Comparison of ENCODE assay signal across 8 cellular contexts in the genomic region with DNA sequence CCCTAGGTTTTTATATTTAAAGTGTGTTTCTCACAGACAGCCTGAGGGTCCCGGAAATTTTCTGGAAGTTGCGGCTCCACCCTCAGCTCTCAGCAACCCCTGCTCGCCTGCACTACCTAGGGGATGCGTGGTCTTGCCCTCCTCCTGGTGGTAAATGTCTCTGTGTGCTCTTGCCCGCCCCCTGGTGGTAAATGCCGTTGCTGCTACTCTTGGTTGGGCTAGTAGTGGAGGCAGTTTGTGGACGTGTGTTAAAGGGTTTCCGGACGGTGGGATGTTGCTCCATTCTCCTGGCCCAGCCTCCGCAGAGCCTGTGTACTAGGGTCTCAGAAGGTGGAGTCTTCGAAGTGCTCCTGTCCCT. TPM values are rescaled to one million over a fixed set of nuclear protein-coding genes. Genes with fewer than 3 reads are reported as not detected.
DNase-seq lines count a peak whose midpoint lies in the region; ATAC-seq and TF ChIP-seq lines count a peak whose summit lies in the region.

No MANE protein-coding gene starts in this region.

- H3K4me3 Mint-ChIP-seq in naive B cell = peak overlapping the region; percentile 44 to 86 (median 77)
- H3K4me3 Mint-ChIP-seq in stimulated activated naive B cell treated with anti-CD40 and anti-IgM and Interleukin-4, amounts not matched to agents 10 μg/mL and 1 μg/mL and 100 μg/mL, for 72 hours = peak overlapping the region; percentile 64 to 74

- ATAC-seq in GM18502 (IDR thresholded peaks at IDR 0.05; ENCODE audit: poor library complexity, unreplicated experiment) (peak; percentile 61), PC-3 (peak; percentile 40), naive B cell (ENCODE audit: low read depth in 2 of 2) (peak; percentile 89 to 92)
- peak; percentile 84 to 88 for ATAC-seq in stimulated activated naive B cell treated with anti-CD40 and anti-IgM and Interleukin-4, amounts not matched to agents 10 μg/mL and 1 μg/mL and 100 μg/mL, for 72 hours (replicated peaks)

- DNase-seq in HUDEP-2 (lab: John Stamatoyannopoulos, UW; ENCODE audit: unreplicated experiment in 76 of 76) (peak in 66 of 76 experiments; percentile 12 to 82 (median 57)), PC-3 (peak; percentile 79), activated T-cell treated with anti-CD3 and anti-CD28 coated beads for 24 hours (ENCODE audit: low read depth) (peak; percentile 76), esophagus muscularis mucosa (ENCODE audit: extremely low spot score) (peak; percentile 99), naive B cell (peak; percentile 73)
- DNase-seq in stimulated activated naive B cell treated with anti-CD40 and anti-IgM and Interleukin-4, amounts not matched to agents 10 μg/mL and 1 μg/mL and 100 μg/mL, for 72 hours = peak; percentile 63

- 0% methylated on average over 5 of the region's 11 CpGs for WGBS in esophagus muscularis mucosa

- H4K20me1 ChIP-seq in PC-3 (ENCODE audit: low read length) = no peaks in the 10 kb centered on the region

- TF ChIP-seq POLR2A in esophagus muscularis mucosa (IDR thresholded peaks at IDR 0.05; ENCODE audit: low read depth) = no peak

- no peak overlapping the region for H3K4me3 ChIP-seq in PC-3 (ENCODE audit: low read length)
- no peak overlapping the region for H3K4me3 ChIP-seq in esophagus muscularis mucosa

- TF ChIP-seq EP300 in esophagus muscularis mucosa (IDR thresholded peaks at IDR 0.05) = no peak

- H3K9me3 Mint-ChIP-seq in naive B cell = no peaks in the 10 kb centered on the region
- no peaks in the 10 kb centered on the region for H3K9me3 Mint-ChIP-seq in stimulated activated naive B cell treated with anti-CD40 and anti-IgM and Interleukin-4, amounts not matched to agents 10 μg/mL and 1 μg/mL and 100 μg/mL, for 72 hours

- H3K27me3 ChIP-seq in PC-3 (ENCODE audit: low read length) (no peaks in the 10 kb centered on the region), esophagus muscularis mucosa (no peaks in the 10 kb centered on the region)

- H3K27ac ChIP-seq in 22Rv1 = no peak overlapping the region
- H3K27ac ChIP-seq in PC-3 (ENCODE audit: low read length) = 0 out of 2 replicates have a peak overlapping the region, but pooled peaks have one; percentile 53
- no peak overlapping the region for H3K27ac ChIP-seq in esophagus muscularis mucosa (replicated peaks in 1 of 4)

- no peak overlapping the region for H3K9ac ChIP-seq in PC-3 (ENCODE audit: low read length)

- intact Hi-C loops in PC-3 (cut with micrococcal nuclease) (loop anchor here (2.0 kb wide), 1 partner anchor 90 kb away; no protein-coding TSS in a partner anchor), esophagus muscularis mucosa (cut with DNase I) (loop anchor here (1.0 kb wide), 1 partner anchor 13 kb away; no protein-coding TSS in a partner anchor)

- H3K4me1 ChIP-seq in PC-3 (ENCODE audit: insufficient read depth, low read length) (peaks cover 46% of the 10 kb centered on the region), esophagus muscularis mucosa (peaks cover 3 to 12% (median 10%) of the 10 kb centered on the region in 4 donors)

- no TSS peak for BruUV-seq in PC-3 (replicated peaks; lab: Mats Ljungman, UMichigan)

- POLR2A ChIA-PET in PC-3 (lab: Charles Lee; ENCODE audit: unreplicated experiment) = no interaction called here

- no peaks in the 10 kb centered on the region for H3F3A ChIP-seq in PC-3 (ENCODE audit: low read length, unreplicated experiment)

- peak; percentile 97 for TF ChIP-seq CTCF in 22Rv1 (IDR thresholded peaks at IDR 0.05)
- peak; percentile 92 for TF ChIP-seq CTCF in PC-3 (conservative IDR thresholded peaks at IDR 0.05; ENCODE audit: low read depth, low read length)
- TF ChIP-seq CTCF in esophagus muscularis mucosa (IDR thresholded peaks at IDR 0.05) = peak; percentile 92 to 97 (median 96)

- H3K4me1 Mint-ChIP-seq in naive B cell = peaks cover 17 to 24% (median 22%) of the 10 kb centered on the region in 3 donors
- H3K4me1 Mint-ChIP-seq in stimulated activated naive B cell treated with anti-CD40 and anti-IgM and Interleukin-4, amounts not matched to agents 10 μg/mL and 1 μg/mL and 100 μg/mL, for 72 hours = peaks cover 14 to 24% of the 10 kb centered on the region in 2 donors

- H3K27ac Mint-ChIP-seq in naive B cell = peak overlapping the region in 2 of 6 donors; percentile 33 to 72
- H3K27ac Mint-ChIP-seq in stimulated activated naive B cell treated with anti-CD40 and anti-IgM and Interleukin-4, amounts not matched to agents 10 μg/mL and 1 μg/mL and 100 μg/mL, for 72 hours = no peak overlapping the region

- H3K36me3 ChIP-seq in PC-3 (ENCODE audit: low read depth, low read length) (no peaks in the 10 kb centered on the region), esophagus muscularis mucosa (no peaks in the 10 kb centered on the region)

- H3K9me3 ChIP-seq in PC-3 (ENCODE audit: low read length) (no peaks in the 10 kb centered on the region), esophagus muscularis mucosa (no peaks in the 10 kb centered on the region)

- CTCF ChIA-PET in PC-3 (lab: Charles Lee) = no interaction called here

- H2AFZ ChIP-seq in PC-3 (ENCODE audit: low read length) = 0 out of 2 replicates have a peak overlapping the region, but pooled peaks have one; percentile 9

- peaks cover 0 to 8% (median 8%) of the 10 kb centered on the region in 3 donors for H3K27me3 Mint-ChIP-seq in naive B cell
- peaks cover 5 to 8% of the 10 kb centered on the region in 2 donors for H3K27me3 Mint-ChIP-seq in stimulated activated naive B cell treated with anti-CD40 and anti-IgM and Interleukin-4, amounts not matched to agents 10 μg/mL and 1 μg/mL and 100 μg/mL, for 72 hours

- H3K36me3 Mint-ChIP-seq in naive B cell = no peaks in the 10 kb centered on the region
- no peaks in the 10 kb centered on the region for H3K36me3 Mint-ChIP-seq in stimulated activated naive B cell treated with anti-CD40 and anti-IgM and Interleukin-4, amounts not matched to agents 10 μg/mL and 1 μg/mL and 100 μg/mL, for 72 hours

- peaks cover 47% of the 10 kb centered on the region for H3K79me2 ChIP-seq in PC-3 (ENCODE audit: low read length)

- peak overlapping the region; percentile 51; the same call in 1 of the 2 replicates for H3K4me2 ChIP-seq in PC-3 (ENCODE audit: low read length)

- no peaks in the 10 kb centered on the region for H3K9me2 ChIP-seq in PC-3 (replicated peaks; ENCODE audit: low read length)

RNA-seq across cellular contexts. Expression of a gene that starts 27.4 kb away (rescaled TPM):
- total RNA-seq in PC-3 (2014; rRNA removed) (10.1 and 12.0 TPM in 2 replicates), esophagus muscularis mucosa (10 to 100 TPM in 2 of 4 donors, 1 to 10 TPM in 2; 7.9 to 25.4 (median 14.9) TPM)
- 10 to 100 TPM in 3 of 6 donors, 1 to 10 TPM in 3; 8.6 to 18.4 (median 9.9) TPM for polyA plus RNA-seq in naive B cell (ENCODE audit: low read depth in 6 of 6)

RNA-seq across cellular contexts. Expression of a gene that starts 29.8 kb away (rescaled TPM):
- total RNA-seq in PC-3 (2014; rRNA removed) = 18.7 and 41.0 TPM in 2 replicates
- total RNA-seq in esophagus muscularis mucosa = 10 to 100 TPM; 48.0 to 61.6 (median 57.2) TPM
- 10 to 100 TPM in 5 of 6 donors, 1 to 10 TPM in 1; 6.4 to 39.8 (median 18.9) TPM for polyA plus RNA-seq in naive B cell (ENCODE audit: low read depth in 6 of 6)

RNA-seq across cellular contexts. Expression of a gene that starts 38.5 kb away (rescaled TPM):
- total RNA-seq in PC-3 (2014; rRNA removed) (224 and 249 TPM in 2 replicates), esophagus muscularis mucosa (10 to 100 TPM; 19.7 to 84.3 (median 39.1) TPM)
- under 1 TPM in 2 of 6 donors, not detected in 4; 0.19 to 0.48 TPM for polyA plus RNA-seq in naive B cell (ENCODE audit: low read depth in 6 of 6)

Comparison
In these comparisons a context has a peak if more than half of its experiments do, and no peak if none do; other contexts are left out.
1. ATAC-seq: peak in every context shown above with its lines; median percentile 90 in naive B cell; 86 in stimulated activated naive B cell treated with anti-CD40 and anti-IgM and Interleukin-4, amounts not matched to agents 10 μg/mL and 1 μg/mL and 100 μg/mL, for 72 hours; 61 in GM18502; 40 in PC-3.